22 cellular contexts compared by ENCODE assay signal in genomic region chr14:43938588-43939281, GRCh38.
"Had no signal": no experiment of that assay in that cellular context is flagged by ENCODE, and none has a peak within 500 bp of the region (broad histone marks: within the 10 kb centered on the region; RNA-seq: fewer than 3 reads in every experiment).

No MANE protein-coding gene starts in this region.

- H3K9me3 ChIP-seq: adrenal gland, Peyer's patch had no signal

- H3K27me3 ChIP-seq: adrenal gland, Peyer's patch had no signal

- DNase-seq: activated CD4-positive, alpha-beta T cell treated with anti-CD3 and anti-CD28 coated beads for 48 hours; activated CD4-positive, alpha-beta T cell treated with anti-CD3 and anti-CD28 coated beads, Interleukin-2, amount 50 U/mL, for 4 hours; activated CD4-positive, CD25-positive, alpha-beta regulatory T cell treated with anti-CD3 and anti-CD28 coated beads, Interleukin-2, amount 50 U/mL, for 72 hours; activated CD8-positive, alpha-beta memory T cell treated with anti-CD3 and anti-CD28 coated beads, Interleukin-2, amount 50 U/mL, for 48 hours; activated CD8-positive, alpha-beta T cell treated with anti-CD3 and anti-CD28 coated beads, Interleukin-2, amount 10 ng/mL, durations not matched to agents 7 days and 5 days; activated naive CD4-positive, alpha-beta T cell treated with anti-CD3 and anti-CD28 coated beads, Interleukin-2, amount 50 U/mL, for 16 hours; activated naive CD8-positive, alpha-beta T cell treated with anti-CD3 and anti-CD28 coated beads, Interleukin-2, amount 10 ng/mL, durations not matched to agents 7 days and 5 days; activated T-cell treated with anti-CD3 and anti-CD28 coated beads, Interleukin-2, amount 50 U/mL, for 1 hour; adrenal gland; anterior cingulate cortex; central memory CD4-positive, alpha-beta T cell; NCI-H1048; NCI-H146; NCI-H1930; NCI-H2171; NCI-H226; NCI-H526 treated with DMSO at 0.1 percent for 48 hours; NCI-H82; NK-92 treated with Interleukin-12 subunit alpha and Interleukin-12 subunit beta, amount 100 ng/mL, for 24 hours; Peyer's patch; SHP77 treated with DMSO at 0.1 percent for 48 hours had no signal

- ATAC-seq: activated CD8-positive, alpha-beta T cell treated with anti-CD3 and anti-CD28 coated beads, Interleukin-2, amount 10 ng/mL, durations not matched to agents 7 days and 5 days had no signal

- H3K36me3 ChIP-seq: adrenal gland, Peyer's patch had no signal

- FAIRE-seq: bronchial epithelial cell had no signal

- H3K4me1 ChIP-seq: adrenal gland, Peyer's patch had no signal

- H3K4me3 ChIP-seq: adrenal gland, Peyer's patch had no signal

- H3K27ac ChIP-seq: adrenal gland, Peyer's patch had no signal
